In the genomic region with DNA sequence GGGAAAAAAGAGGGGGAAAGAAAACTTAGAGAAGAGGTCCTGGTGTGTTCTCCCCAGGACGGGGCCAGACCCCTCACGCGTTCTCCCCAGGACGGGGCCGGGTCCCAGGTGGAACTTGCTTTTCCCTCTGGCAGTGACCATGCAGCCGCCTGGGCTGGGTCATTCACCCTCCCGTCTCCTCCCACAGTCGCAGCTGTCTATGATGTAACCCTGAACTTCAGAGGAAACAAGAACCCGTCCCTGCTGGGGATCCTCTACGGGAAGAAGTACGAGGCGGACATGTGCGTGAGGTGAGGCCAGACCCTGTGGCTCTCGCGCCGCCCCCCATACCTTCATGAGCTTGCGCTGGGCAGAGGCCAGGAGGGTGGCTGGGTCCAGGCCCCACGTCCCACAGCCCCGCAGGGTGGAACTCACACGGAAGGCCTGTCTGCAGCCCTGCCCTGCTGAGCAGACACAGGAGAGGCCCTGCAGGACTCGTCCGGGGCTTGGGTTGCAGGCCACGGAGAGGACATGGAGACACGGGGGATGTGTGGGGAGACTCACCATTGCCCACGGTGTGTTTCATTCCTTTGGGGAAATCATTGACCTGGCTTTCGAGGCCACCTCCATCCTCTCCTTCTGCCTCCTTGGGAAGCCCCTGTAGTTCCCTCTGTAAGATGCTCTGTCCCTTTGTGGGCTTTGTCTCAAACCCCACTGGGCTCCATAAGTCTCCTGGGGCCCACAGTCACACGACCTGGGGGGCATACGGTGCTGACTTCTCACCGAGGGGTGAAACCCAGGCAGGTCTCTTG, we compare ENCODE assay signal across 1 cellular context.
TF ChIP-seq lines count a peak whose summit lies in the region.

No MANE protein-coding gene starts in this region.

TF ChIP-seq in GM12878, 131 proteins besides CTCF, POLR2A, EP300 and RAD21 (continued from another document):
- TF ChIP-seq, protein P1, sequence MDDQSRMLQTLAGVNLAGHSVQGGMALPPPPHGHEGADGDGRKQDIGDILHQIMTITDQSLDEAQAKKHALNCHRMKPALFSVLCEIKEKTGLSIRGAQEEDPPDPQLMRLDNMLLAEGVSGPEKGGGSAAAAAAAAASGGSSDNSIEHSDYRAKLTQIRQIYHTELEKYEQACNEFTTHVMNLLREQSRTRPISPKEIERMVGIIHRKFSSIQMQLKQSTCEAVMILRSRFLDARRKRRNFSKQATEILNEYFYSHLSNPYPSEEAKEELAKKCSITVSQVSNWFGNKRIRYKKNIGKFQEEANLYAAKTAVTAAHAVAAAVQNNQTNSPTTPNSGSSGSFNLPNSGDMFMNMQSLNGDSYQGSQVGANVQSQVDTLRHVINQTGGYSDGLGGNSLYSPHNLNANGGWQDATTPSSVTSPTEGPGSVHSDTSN (IDR thresholded peaks at IDR 0.05; ENCODE audit: insufficient replicate concordance, low read depth, low read length) = no peak
- TF ChIP-seq MEF2B (IDR thresholded peaks at IDR 0.05; ENCODE audit: partially characterized antibody, poor library complexity, severe bottlenecking) = no peak
